In the genomic region with DNA sequence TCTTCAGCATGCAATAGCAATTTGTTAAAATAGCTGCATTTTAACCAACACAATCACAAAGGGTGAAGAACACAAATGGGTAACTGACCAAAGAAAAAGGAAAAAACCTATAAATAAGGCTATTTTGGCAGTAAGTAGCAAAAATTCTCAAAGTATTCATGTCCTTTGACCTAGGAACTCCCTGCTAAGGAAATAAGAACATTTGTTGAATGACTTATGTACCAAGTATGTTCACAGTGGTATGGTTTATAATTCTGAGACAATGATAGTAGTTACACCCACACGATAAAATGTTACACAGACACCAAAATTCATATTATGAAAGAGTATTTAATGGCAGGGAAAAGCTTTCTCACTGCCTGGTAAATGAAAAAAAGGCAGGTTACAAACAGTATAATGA, we compare ENCODE assay signal across 10 cellular contexts. TPM values are rescaled to one million over a fixed set of nuclear protein-coding genes. Genes with fewer than 3 reads are reported as not detected.
DNase-seq lines count a peak whose midpoint lies in the region; ATAC-seq and TF ChIP-seq lines count a peak whose summit lies in the region.
"Had no signal": no experiment of that assay in that cellular context is flagged by ENCODE, and none has a peak within 500 bp of the region (broad histone marks: within the 10 kb centered on the region; RNA-seq: fewer than 3 reads in every experiment).

No MANE protein-coding gene starts in this region.

- peak overlapping the region; percentile 18 for H3K27ac ChIP-seq in CD8-positive, alpha-beta memory T cell (ENCODE audit: low read depth, low read length)
- peak overlapping the region; percentile 76 for H3K27ac ChIP-seq in KOPT-K1 (ENCODE audit: low read depth, low read length, poor library complexity, severe bottlenecking)
- H3K27ac ChIP-seq in naive thymus-derived CD4-positive, alpha-beta T cell (ENCODE audit: low read depth, low read length): peak overlapping the region; percentile 76

- DNase-seq in CD8-positive, alpha-beta memory T cell: no peak
- DNase-seq in cardiac fibroblast (ENCODE audit: low read depth in 2 of 2) (peak; percentile 32 to 52), NCI-H187 (lab: John Stamatoyannopoulos, UW) (no peak), NCI-H2171 treated with DMSO at 0.1 percent for 48 hours (lab: John Stamatoyannopoulos, UW) (no peak)
- DNase-seq in naive thymus-derived CD4-positive, alpha-beta T cell: no peak
- DNase-seq in activated effector memory CD4-positive, alpha-beta T cell treated with Interleukin-2 at 50 U/mL for 16 hours: no peak
- DNase-seq: GOT3 had no signal

- H3K9me3 Mint-ChIP-seq in CD8-positive, alpha-beta memory T cell: no peaks in the 10 kb centered on the region
- H3K9me3 Mint-ChIP-seq in naive thymus-derived CD4-positive, alpha-beta T cell: no peaks in the 10 kb centered on the region

- peaks cover 95% of the 10 kb centered on the region for H3K4me1 ChIP-seq in CD8-positive, alpha-beta memory T cell (ENCODE audit: insufficient read depth, low read length)
- H3K4me1 ChIP-seq in naive thymus-derived CD4-positive, alpha-beta T cell (ENCODE audit: control insufficient read depth in 2 of 2, insufficient read depth in 2 of 2, low read length in 2 of 2): peaks cover 85 to 90% of the 10 kb centered on the region in 2 donors

- H3K27ac Mint-ChIP-seq in CD8-positive, alpha-beta memory T cell: peak overlapping the region; percentile 92 to 100 (median 97)
- peak overlapping the region; percentile 90 to 98 (median 95) for H3K27ac Mint-ChIP-seq in naive thymus-derived CD4-positive, alpha-beta T cell

- intact Hi-C loops in naive thymus-derived CD4-positive, alpha-beta T cell (cut with micrococcal nuclease): loop anchor here (1.0 kb wide), 2 partner anchors 16 to 25 kb away; no protein-coding TSS in a partner anchor

- H3K36me3 ChIP-seq in CD8-positive, alpha-beta memory T cell (ENCODE audit: insufficient read depth, low read length): no peaks in the 10 kb centered on the region
- H3K36me3 ChIP-seq in KOPT-K1 (ENCODE audit: insufficient read depth, low read length): peaks cover 26% of the 10 kb centered on the region
- H3K36me3 ChIP-seq in naive thymus-derived CD4-positive, alpha-beta T cell (ENCODE audit: control insufficient read depth in 2 of 3, insufficient read depth in 3 of 3, low read length in 3 of 3): no peaks in the 10 kb centered on the region

- peak overlapping the region; percentile 76 for H3K4me3 ChIP-seq in CD8-positive, alpha-beta memory T cell (ENCODE audit: low read length)
- no peak overlapping the region for H3K4me3 ChIP-seq in cardiac fibroblast (replicated peaks in 1 of 2; ENCODE audit: low read depth in 2 of 2, low read length in 2 of 2)
- peak overlapping the region; percentile 70 for H3K4me3 ChIP-seq in naive thymus-derived CD4-positive, alpha-beta T cell (ENCODE audit: low read length)
- H3K4me3 ChIP-seq: smooth muscle cell had no signal

- no peak for TF ChIP-seq CTCF in cardiac fibroblast (IDR thresholded peaks at IDR 0.05; ENCODE audit: low read depth, low read length)

- H3K27me3 Mint-ChIP-seq in CD8-positive, alpha-beta memory T cell: peaks cover 0 to 1% of the 10 kb centered on the region in 2 donors
- no peaks in the 10 kb centered on the region for H3K27me3 Mint-ChIP-seq in naive thymus-derived CD4-positive, alpha-beta T cell

- H3K4me1 Mint-ChIP-seq in CD8-positive, alpha-beta memory T cell: peaks cover 90 to 97% (median 94%) of the 10 kb centered on the region in 3 donors
- H3K4me1 Mint-ChIP-seq in naive thymus-derived CD4-positive, alpha-beta T cell: peaks cover 84 to 97% (median 89%) of the 10 kb centered on the region in 7 donors

- CTCF ChIA-PET in CD8-positive, alpha-beta memory T cell (lab: Charles Lee): interaction anchor here (1.2 to 13.8 kb wide), 9 partner anchors 9 to 76 kb away, joined by 5 to 211 read pairs (median 9); a partner anchor contains a TSS
- CTCF ChIA-PET in naive thymus-derived CD4-positive, alpha-beta T cell (lab: Charles Lee): interaction anchor here (1.1 to 4.9 kb wide), 6 partner anchors 8 to 77 kb away, joined by 3 to 30 read pairs (median 6); a partner anchor contains a TSS

- H3K9me3 ChIP-seq in CD8-positive, alpha-beta memory T cell (ENCODE audit: low read length): no peaks in the 10 kb centered on the region
- no peaks in the 10 kb centered on the region for H3K9me3 ChIP-seq in KOPT-K1 (ENCODE audit: insufficient read depth, low read length, poor library complexity, severe bottlenecking)
- H3K9me3 ChIP-seq in naive thymus-derived CD4-positive, alpha-beta T cell (ENCODE audit: control insufficient read depth in 2 of 3, low read length in 3 of 3): no peaks in the 10 kb centered on the region

- peak overlapping the region; percentile 97 to 100 (median 99) for H3K4me3 Mint-ChIP-seq in CD8-positive, alpha-beta memory T cell
- peak overlapping the region; percentile 85 to 100 (median 98) for H3K4me3 Mint-ChIP-seq in naive thymus-derived CD4-positive, alpha-beta T cell

- H3K27me3 ChIP-seq in CD8-positive, alpha-beta memory T cell (ENCODE audit: insufficient read depth, low read length, poor library complexity, severe bottlenecking): no peaks in the 10 kb centered on the region
- H3K27me3 ChIP-seq in naive thymus-derived CD4-positive, alpha-beta T cell (ENCODE audit: control insufficient read depth in 2 of 2, insufficient read depth in 2 of 2, low read length in 2 of 2): no peaks in the 10 kb centered on the region

- POLR2A ChIA-PET in CD8-positive, alpha-beta memory T cell (lab: Charles Lee): interaction anchor here (0.8 to 3.8 kb wide), 9 partner anchors 10 to 84 kb away, joined by 3 to 52 read pairs (median 5); no protein-coding TSS in a partner anchor
- POLR2A ChIA-PET in naive thymus-derived CD4-positive, alpha-beta T cell (lab: Charles Lee): interaction anchor here (0.6 to 22.3 kb wide), 7 partner anchors 8 to 75 kb away, joined by 3 to 328 read pairs (median 7); a partner anchor contains a TSS

- peaks cover 0 to 37% (median 11%) of the 10 kb centered on the region in 3 donors for H3K36me3 Mint-ChIP-seq in CD8-positive, alpha-beta memory T cell
- peaks cover 0 to 23% (median 7%) of the 10 kb centered on the region in 5 donors for H3K36me3 Mint-ChIP-seq in naive thymus-derived CD4-positive, alpha-beta T cell

- ATAC-seq in naive thymus-derived CD4-positive, alpha-beta T cell: no peak
- no peak for ATAC-seq in GM21717 (IDR thresholded peaks at IDR 0.05; ENCODE audit: unreplicated experiment)

RNA-seq across cellular contexts. Expression of a gene that starts 16.9 kb away (rescaled TPM):
- 10 to 100 TPM; 71.7 to 74.1 TPM for total RNA-seq in CD8-positive, alpha-beta memory T cell
- 42.3 TPM for polyA plus RNA-seq in CD8-positive, alpha-beta memory T cell
- total RNA-seq in naive thymus-derived CD4-positive, alpha-beta T cell: 100 to 1,000 TPM; 189 to 324 (median 277) TPM
- polyA plus RNA-seq in naive thymus-derived CD4-positive, alpha-beta T cell: 10 to 100 TPM; 23.6 to 44.9 TPM
- polyA plus RNA-seq: smooth muscle cell had no signal

Comparison
In these comparisons a context has a peak if more than half of its experiments do, and no peak if none do; other contexts are left out.
1. DNase-seq: peak in cardiac fibroblast (2 of 2); none in CD8-positive, alpha-beta memory T cell (0 of 5), naive thymus-derived CD4-positive, alpha-beta T cell (0 of 9), NCI-H187 (0 of 2), activated effector memory CD4-positive, alpha-beta T cell treated with Interleukin-2 at 50 U/mL for 16 hours (single experiment) and NCI-H2171 treated with DMSO at 0.1 percent for 48 hours (single experiment).
2. H3K27ac ChIP-seq: peak in every context shown above with its lines; median percentile 76 in KOPT-K1; 76 in naive thymus-derived CD4-positive, alpha-beta T cell; 18 in CD8-positive, alpha-beta memory T cell.
3. H3K4me3 ChIP-seq: peak in CD8-positive, alpha-beta memory T cell (single experiment) and naive thymus-derived CD4-positive, alpha-beta T cell (single experiment); none in cardiac fibroblast (0 of 2).